ENCODE assay signal across 18 cellular contexts in genomic region chr2:167966367-167966766, GRCh38.
"Had no signal": no experiment of that assay in that cellular context is flagged by ENCODE, and none has a peak within 500 bp of the region (broad histone marks: within the 10 kb centered on the region; RNA-seq: fewer than 3 reads in every experiment).

No MANE protein-coding gene starts in this region.

- H3K4me1 Mint-ChIP-seq: activated naive CD8-positive, alpha-beta T cell treated with anti-CD3 and anti-CD28 coated beads, Interleukin-2, amount 10 ng/mL, durations not matched to agents 7 days and 5 days had no signal

- ATAC-seq: activated CD8-positive, alpha-beta T cell treated with anti-CD3 and anti-CD28 coated beads for 36 hours; naive thymus-derived CD4-positive, alpha-beta T cell; T-cell had no signal

- H3K4me3 Mint-ChIP-seq: activated CD8-positive, alpha-beta T cell treated with anti-CD3 and anti-CD28 coated beads for 36 hours; activated naive CD8-positive, alpha-beta T cell treated with anti-CD3 and anti-CD28 coated beads, Interleukin-2, amount 10 ng/mL, durations not matched to agents 7 days and 5 days; activated T-helper 1 cell treated with anti-CD3 and anti-CD28 coated beads, Interleukin-12 subunit alpha, Interleukin-12 subunit beta, Interleukin-2, Interleukin-4 antibody, amounts not matched to agents 30 ng/mL and 10 ng/mL and 1 ng/mL, durations not matched to agents 14 hours and 24 hours and 36 hours; dendritic cell treated with granulocyte-macrophage colony-stimulating factor and Interleukin-4, amounts not matched to agents 40 ng/mL and 50 ng/mL, for 4 days; naive thymus-derived CD4-positive, alpha-beta T cell; T-cell had no signal

- H3K9me3 Mint-ChIP-seq: activated CD8-positive, alpha-beta T cell treated with anti-CD3 and anti-CD28 coated beads for 36 hours; T-cell had no signal

- DNase-seq: activated CD4-positive, alpha-beta T cell treated with anti-CD3 and anti-CD28 coated beads for 1 hour; activated CD8-positive, alpha-beta T cell treated with anti-CD3 and anti-CD28 coated beads for 36 hours; activated naive CD4-positive, alpha-beta T cell; activated naive CD8-positive, alpha-beta T cell treated with anti-CD3 and anti-CD28 coated beads, Interleukin-2, amount 10 ng/mL, durations not matched to agents 7 days and 5 days; anterior cingulate cortex; cerebellar nuclear complex; left colon; mucosa of descending colon; naive thymus-derived CD4-positive, alpha-beta T cell; nucleus accumbens; SK-N-SH; stimulated activated CD4-positive, alpha-beta T cell treated with anti-CD3 and anti-CD28 coated beads, Interleukin-4, amount 100 ng/mL, for 4 hours; stimulated activated CD8-positive, alpha-beta memory T cell treated with anti-CD3 and anti-CD28 coated beads, Interleukin-4, amount 100 ng/mL, for 48 hours; T-cell; T1000; tibial artery had no signal

- H3K27me3 Mint-ChIP-seq: activated CD8-positive, alpha-beta T cell treated with anti-CD3 and anti-CD28 coated beads for 36 hours; activated naive CD8-positive, alpha-beta T cell treated with anti-CD3 and anti-CD28 coated beads, Interleukin-2, amount 10 ng/mL, durations not matched to agents 7 days and 5 days; dendritic cell treated with granulocyte-macrophage colony-stimulating factor and Interleukin-4, amounts not matched to agents 40 ng/mL and 50 ng/mL, for 4 days; naive thymus-derived CD4-positive, alpha-beta T cell; T-cell had no signal

- H3K27ac Mint-ChIP-seq: activated CD8-positive, alpha-beta T cell treated with anti-CD3 and anti-CD28 coated beads for 36 hours; activated naive CD8-positive, alpha-beta T cell treated with anti-CD3 and anti-CD28 coated beads, Interleukin-2, amount 10 ng/mL, durations not matched to agents 7 days and 5 days; activated T-helper 1 cell treated with anti-CD3 and anti-CD28 coated beads, Interleukin-12 subunit alpha, Interleukin-12 subunit beta, Interleukin-2, Interleukin-4 antibody, amounts not matched to agents 30 ng/mL and 10 ng/mL and 1 ng/mL, durations not matched to agents 14 hours and 24 hours and 36 hours; dendritic cell treated with granulocyte-macrophage colony-stimulating factor and Interleukin-4, amounts not matched to agents 40 ng/mL and 50 ng/mL, for 4 days; T-cell had no signal
